ENCODE assay signal across 9 cellular contexts in the genomic region with DNA sequence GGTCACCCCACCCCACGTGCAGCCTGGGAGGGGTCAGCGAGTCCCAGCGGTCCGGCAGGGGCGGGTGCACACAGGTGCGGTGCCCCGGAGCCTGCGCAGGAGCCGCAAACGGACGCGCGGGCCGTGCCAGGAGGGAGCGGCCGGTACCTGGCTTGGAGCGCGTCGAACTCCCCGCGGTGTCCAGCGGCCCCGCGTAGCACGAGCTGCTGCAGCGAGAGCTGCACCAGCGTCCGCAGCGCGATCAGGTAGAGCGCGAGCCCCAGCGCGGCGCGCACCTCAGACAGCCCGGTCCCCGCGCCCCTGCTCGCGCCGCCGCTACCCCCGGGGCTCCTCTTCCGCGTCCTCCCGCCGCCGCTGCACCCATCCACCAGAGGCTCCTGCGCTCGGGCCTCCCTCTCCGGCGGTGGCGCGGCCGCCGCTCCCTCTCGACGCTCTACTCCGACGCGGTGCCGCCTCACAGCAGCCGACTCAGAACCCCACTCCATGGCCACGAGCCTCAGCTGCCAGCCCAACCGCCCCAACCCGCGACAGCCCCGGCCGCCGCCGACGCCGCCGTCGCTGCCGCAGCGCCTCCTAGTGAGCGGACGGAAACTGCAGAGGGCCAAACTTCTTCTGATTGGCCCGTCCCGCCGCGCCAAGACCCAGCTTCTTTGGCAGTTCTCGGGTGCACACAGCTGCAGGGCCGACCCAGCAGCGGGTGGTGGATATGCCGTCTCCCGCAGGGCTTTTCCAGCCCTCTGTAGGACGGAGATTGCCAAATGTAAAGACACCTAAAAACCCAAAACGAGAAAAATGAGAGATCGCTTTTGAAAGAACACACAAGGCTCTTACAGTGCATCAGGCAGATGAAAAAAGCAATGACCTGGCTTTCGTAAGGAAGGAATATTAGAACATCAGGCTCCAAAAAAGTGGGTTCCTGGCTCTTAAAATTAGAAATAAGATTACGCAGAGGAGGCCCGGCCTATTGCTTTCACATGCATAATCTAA. TPM values are rescaled to one million over a fixed set of nuclear protein-coding genes. Genes with fewer than 3 reads are reported as not detected.
DNase-seq lines count a peak whose midpoint lies in the region; ATAC-seq, FAIRE-seq and TF ChIP-seq lines count a peak whose summit lies in the region.
"Had no signal": no experiment of that assay in that cellular context is flagged by ENCODE, and none has a peak within 500 bp of the region (broad histone marks: within the 10 kb centered on the region; RNA-seq: fewer than 3 reads in every experiment).

A gene with protein sequence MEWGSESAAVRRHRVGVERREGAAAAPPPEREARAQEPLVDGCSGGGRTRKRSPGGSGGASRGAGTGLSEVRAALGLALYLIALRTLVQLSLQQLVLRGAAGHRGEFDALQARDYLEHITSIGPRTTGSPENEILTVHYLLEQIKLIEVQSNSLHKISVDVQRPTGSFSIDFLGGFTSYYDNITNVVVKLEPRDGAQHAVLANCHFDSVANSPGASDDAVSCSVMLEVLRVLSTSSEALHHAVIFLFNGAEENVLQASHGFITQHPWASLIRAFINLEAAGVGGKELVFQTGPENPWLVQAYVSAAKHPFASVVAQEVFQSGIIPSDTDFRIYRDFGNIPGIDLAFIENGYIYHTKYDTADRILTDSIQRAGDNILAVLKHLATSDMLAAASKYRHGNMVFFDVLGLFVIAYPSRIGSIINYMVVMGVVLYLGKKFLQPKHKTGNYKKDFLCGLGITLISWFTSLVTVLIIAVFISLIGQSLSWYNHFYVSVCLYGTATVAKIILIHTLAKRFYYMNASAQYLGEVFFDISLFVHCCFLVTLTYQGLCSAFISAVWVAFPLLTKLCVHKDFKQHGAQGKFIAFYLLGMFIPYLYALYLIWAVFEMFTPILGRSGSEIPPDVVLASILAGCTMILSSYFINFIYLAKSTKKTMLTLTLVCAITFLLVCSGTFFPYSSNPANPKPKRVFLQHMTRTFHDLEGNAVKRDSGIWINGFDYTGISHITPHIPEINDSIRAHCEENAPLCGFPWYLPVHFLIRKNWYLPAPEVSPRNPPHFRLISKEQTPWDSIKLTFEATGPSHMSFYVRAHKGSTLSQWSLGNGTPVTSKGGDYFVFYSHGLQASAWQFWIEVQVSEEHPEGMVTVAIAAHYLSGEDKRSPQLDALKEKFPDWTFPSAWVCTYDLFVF (minus strand): TSS at position 575 of the 987 bp plus-strand sequence. CDS start 90 bp downstream, at position 485.

- no peak for FAIRE-seq in kidney (lab: Jason Lieb, UNC)
- FAIRE-seq: colon had no signal

- no peaks in the 10 kb centered on the region for H3K9me3 Mint-ChIP-seq in central memory CD8-positive, alpha-beta T cell

- peak within 1 kb of the TSS; percentile 67 for H3K27ac Mint-ChIP-seq in central memory CD8-positive, alpha-beta T cell (ENCODE audit: low read depth)

- no peaks in the 10 kb centered on the region for H3K36me3 ChIP-seq in kidney (ENCODE audit: control insufficient read depth in 1 of 2, insufficient read depth in 2 of 2, low read length in 2 of 2)

- H3K4me3 ChIP-seq in kidney (ENCODE audit: low read length in 2 of 2) = peak within 1 kb of the TSS; percentile 88 to 89

- H3K4me1 ChIP-seq in kidney (ENCODE audit: control insufficient read depth in 1 of 2, insufficient read depth in 1 of 2, low read depth in 1 of 2, low read length in 2 of 2) = peaks cover 0 to 5% of the 10 kb centered on the region in 2 donors

- intact Hi-C loops in kidney (cut with DNase I) = no loop called here

- peaks cover 34% of the 10 kb centered on the region for H3K4me1 Mint-ChIP-seq in central memory CD8-positive, alpha-beta T cell

- peak; percentile 83 for ATAC-seq in GM19025 (IDR thresholded peaks at IDR 0.05; ENCODE audit: low read depth, unreplicated experiment)
- ATAC-seq in HG03280 (IDR thresholded peaks at IDR 0.05; ENCODE audit: unreplicated experiment) = peak; percentile 89
- ATAC-seq in central memory CD8-positive, alpha-beta T cell (replicated peaks; ENCODE audit: extremely low read depth, poor library complexity, severe bottlenecking) = peak; percentile 93

- H3K9me3 ChIP-seq in kidney (ENCODE audit: control insufficient read depth in 1 of 2, low read length in 2 of 2) = no peaks in the 10 kb centered on the region

- DNase-seq in AG20443 (ENCODE audit: low spot score) (peak; percentile 94), NCI-H226 (peak; percentile 73), kidney (peak; percentile 95)
- peak; percentile 81 for DNase-seq in activated CD4-positive, CD25-positive, alpha-beta regulatory T cell treated with anti-CD3 and anti-CD28 coated beads, Interleukin-2, amount 50 U/mL, for 16 hours (ENCODE audit: low read depth, low spot score)
- DNase-seq in central memory CD8-positive, alpha-beta T cell (ENCODE audit: low spot score in 2 of 2) = peak; percentile 86 to 92
- DNase-seq in stimulated activated CD4-positive, alpha-beta T cell treated with anti-CD3 and anti-CD28 coated beads, Interleukin-15, amount 100 ng/mL, for 24 hours = peak; percentile 94

- no peaks in the 10 kb centered on the region for H3K27me3 Mint-ChIP-seq in central memory CD8-positive, alpha-beta T cell

- peak within 1 kb of the TSS; percentile 68 to 71 for H3K9ac ChIP-seq in kidney (ENCODE audit: low read length in 2 of 2)

- peak; percentile 90 for TF ChIP-seq CTCF in kidney (IDR thresholded peaks at IDR 0.05; ENCODE audit: borderline replicate concordance, extremely low read depth, insufficient read depth)

- H3K4me3 Mint-ChIP-seq in central memory CD8-positive, alpha-beta T cell = peak within 1 kb of the TSS; percentile 94

- H3K27ac ChIP-seq in kidney (ENCODE audit: low read depth in 2 of 2, low read length in 2 of 2) = peak within 1 kb of the TSS; percentile 90 to 92

- peaks cover 9% of the 10 kb centered on the region for H3K36me3 Mint-ChIP-seq in central memory CD8-positive, alpha-beta T cell (ENCODE audit: insufficient read depth)

RNA-seq across cellular contexts. Expression of the gene that starts here (rescaled TPM):
- 89.6 TPM for total RNA-seq in kidney
- polyA plus RNA-seq in kidney (ENCODE audit: insufficient read depth, low read depth, low replicate concordance) = 34.4 TPM

Comparison
In these comparisons a context has a peak if more than half of its experiments do, and no peak if none do; other contexts are left out.
1. Peak in every context shown above with its lines: DNase-seq, ATAC-seq, H3K4me3 ChIP-seq and H3K27ac ChIP-seq.